Comparison of ENCODE assay signal across 9 cellular contexts in the genomic region with DNA sequence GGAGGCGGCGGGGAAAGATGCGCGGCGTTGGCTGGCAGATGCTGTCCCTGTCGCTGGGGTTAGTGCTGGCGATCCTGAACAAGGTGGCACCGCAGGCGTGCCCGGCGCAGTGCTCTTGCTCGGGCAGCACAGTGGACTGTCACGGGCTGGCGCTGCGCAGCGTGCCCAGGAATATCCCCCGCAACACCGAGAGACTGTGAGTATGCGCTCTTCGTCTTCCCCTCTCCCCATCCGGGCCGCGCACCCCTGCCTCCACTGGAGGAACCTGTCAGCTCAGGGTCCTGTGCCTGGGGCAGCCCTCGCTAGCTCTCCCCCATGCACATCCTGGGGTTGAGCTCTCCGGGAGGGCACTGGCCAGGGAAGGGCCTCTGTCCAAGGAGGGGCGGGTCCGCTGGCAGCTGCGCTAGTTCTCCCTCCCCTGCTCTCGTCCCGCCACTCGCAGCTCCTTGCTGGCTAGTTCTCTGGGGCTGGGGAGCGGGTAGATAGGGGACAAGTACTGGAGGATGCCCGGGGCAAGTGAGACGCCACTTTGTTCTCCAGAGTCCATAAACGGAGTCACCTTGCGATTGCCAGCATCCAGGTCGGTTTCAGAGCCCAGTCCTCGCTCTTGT. TPM values are rescaled to one million over a fixed set of nuclear protein-coding genes. Genes with fewer than 3 reads are reported as not detected.
DNase-seq lines count a peak whose midpoint lies in the region; ATAC-seq and TF ChIP-seq lines count a peak whose summit lies in the region.
"Had no signal": no experiment of that assay in that cellular context is flagged by ENCODE, and none has a peak within 500 bp of the region (broad histone marks: within the 10 kb centered on the region; RNA-seq: fewer than 3 reads in every experiment).

No MANE protein-coding gene starts in this region.

- H3K9ac ChIP-seq in BLaER1 treated with 17β-estradiol and CSF1 and Interleukin-3, amounts not matched to agents 10 nM and 100 nM, result peak overlapping the region in 3 of 11 experiments; percentile 45 to 55 (median 47); a peak in 3 of 22 replicates
- no peak overlapping the region for H3K9ac ChIP-seq in parathyroid adenoma

- H3K4me2 ChIP-seq in BLaER1 treated with 17β-estradiol and CSF1 and Interleukin-3, amounts not matched to agents 10 nM and 100 nM, result peak overlapping the region; percentile 96 to 100 (median 100)
- H3K4me2 ChIP-seq in parathyroid adenoma (ENCODE audit: low read length), result peak overlapping the region; percentile 95

- peaks cover 58 to 80% (median 67%) of the 10 kb centered on the region in 11 experiments for H3K27me3 ChIP-seq in BLaER1 treated with 17β-estradiol and CSF1 and Interleukin-3, amounts not matched to agents 10 nM and 100 nM
- H3K27me3 ChIP-seq in gastroesophageal sphincter (peaks cover 8% of the 10 kb centered on the region), parathyroid adenoma (ENCODE audit: control insufficient read depth, insufficient read depth, low read length) (no peaks in the 10 kb centered on the region)

- TF ChIP-seq CTCF in gastroesophageal sphincter (IDR thresholded peaks at IDR 0.05) (no peak), parathyroid adenoma (IDR thresholded peaks at IDR 0.05) (no peak)

- H3K79me2 ChIP-seq in parathyroid adenoma, result no peaks in the 10 kb centered on the region

- ATAC-seq in gastroesophageal sphincter (peak; percentile 13), GM18517 (IDR thresholded peaks at IDR 0.05; ENCODE audit: unreplicated experiment) (no peak), HG02973 (IDR thresholded peaks at IDR 0.05; ENCODE audit: unreplicated experiment) (no peak)

- WGBS in gastroesophageal sphincter (ENCODE audit: low coverage in 1 of 2), 2 donors, result no CpG with 5 or more reads among the region's 38 CpGs

- peaks cover 27 to 39% (median 33%) of the 10 kb centered on the region in 10 experiments for H3K4me1 ChIP-seq in BLaER1 treated with 17β-estradiol and CSF1 and Interleukin-3, amounts not matched to agents 10 nM and 100 nM
- H3K4me1 ChIP-seq in gastroesophageal sphincter, result peaks cover 0 to 63% (median 0%) of the 10 kb centered on the region in 3 donors
- H3K4me1 ChIP-seq in parathyroid adenoma, result no peaks in the 10 kb centered on the region

- no peak for TF ChIP-seq EP300 in gastroesophageal sphincter (IDR thresholded peaks at IDR 0.05)

- no peak for TF ChIP-seq POLR2A in gastroesophageal sphincter (IDR thresholded peaks at IDR 0.05)

- DNase-seq in NCI-H226 (peak; percentile 8), RPMI8226 (no peak), pons (ENCODE audit: low spot score) (no peak)

- no peaks in the 10 kb centered on the region for H3K36me3 ChIP-seq in BLaER1 treated with 17β-estradiol and CSF1 and Interleukin-3, amounts not matched to agents 10 nM and 100 nM
- no peaks in the 10 kb centered on the region for H3K36me3 ChIP-seq in gastroesophageal sphincter
- H3K36me3 ChIP-seq in parathyroid adenoma (ENCODE audit: control insufficient read depth, insufficient read depth, low read length), result no peaks in the 10 kb centered on the region
- H3K36me3 ChIP-seq: neutrophil had no signal

- H2AFZ ChIP-seq in parathyroid adenoma, result peak overlapping the region; percentile 81

- H3K27ac ChIP-seq in BLaER1 treated with 17β-estradiol and CSF1 and Interleukin-3, amounts not matched to agents 10 nM and 100 nM, result no peak overlapping the region
- H3K27ac ChIP-seq in gastroesophageal sphincter (peak overlapping the region; percentile 26 to 85 (median 84)), parathyroid adenoma (no peak overlapping the region)
- H3K27ac ChIP-seq: neutrophil had no signal

- H3K9me3 ChIP-seq in BLaER1 treated with 17β-estradiol and CSF1 and Interleukin-3, amounts not matched to agents 10 nM and 100 nM (replicated peaks in 1 of 11), result peaks cover 5 to 21% (median 15%) of the 10 kb centered on the region in 11 experiments; a peak in 18 of 22 replicates
- H3K9me3 ChIP-seq in gastroesophageal sphincter (no peaks in the 10 kb centered on the region), parathyroid adenoma (ENCODE audit: control insufficient read depth, low read length) (no peaks in the 10 kb centered on the region)
- H3K9me3 ChIP-seq: neutrophil had no signal

- H4K20me1 ChIP-seq in BLaER1 treated with 17β-estradiol and CSF1 and Interleukin-3, amounts not matched to agents 10 nM and 100 nM, result peaks cover 0 to 42% (median 21%) of the 10 kb centered on the region in 11 experiments; a peak in 13 of 22 replicates

- peak overlapping the region; percentile 46 to 72 (median 59) for H3K4me3 ChIP-seq in BLaER1 treated with 17β-estradiol and CSF1 and Interleukin-3, amounts not matched to agents 10 nM and 100 nM
- H3K4me3 ChIP-seq in gastroesophageal sphincter, result peak overlapping the region; percentile 75 to 78
- peak overlapping the region; percentile 61 for H3K4me3 ChIP-seq in parathyroid adenoma (ENCODE audit: low read depth, low read length)

RNA-seq across cellular contexts. Expression of a gene that starts 2.2 kb away (rescaled TPM):
- total RNA-seq in gastroesophageal sphincter, result 10 to 100 TPM; 53.4 to 83.6 (median 76.7) TPM

Comparison
In these comparisons a context has a peak if more than half of its experiments do, and no peak if none do; other contexts are left out.
1. H3K27ac ChIP-seq: peak in gastroesophageal sphincter (4 of 4); none in BLaER1 treated with 17β-estradiol and CSF1 and Interleukin-3, amounts not matched to agents 10 nM and 100 nM (0 of 11) and parathyroid adenoma (single experiment).
2. Peak in every context shown above with its lines, with median percentiles within 50 percentile points of each other: H3K4me3 ChIP-seq.